Comparison of ENCODE assay signal across 8 cellular contexts in the genomic region with DNA sequence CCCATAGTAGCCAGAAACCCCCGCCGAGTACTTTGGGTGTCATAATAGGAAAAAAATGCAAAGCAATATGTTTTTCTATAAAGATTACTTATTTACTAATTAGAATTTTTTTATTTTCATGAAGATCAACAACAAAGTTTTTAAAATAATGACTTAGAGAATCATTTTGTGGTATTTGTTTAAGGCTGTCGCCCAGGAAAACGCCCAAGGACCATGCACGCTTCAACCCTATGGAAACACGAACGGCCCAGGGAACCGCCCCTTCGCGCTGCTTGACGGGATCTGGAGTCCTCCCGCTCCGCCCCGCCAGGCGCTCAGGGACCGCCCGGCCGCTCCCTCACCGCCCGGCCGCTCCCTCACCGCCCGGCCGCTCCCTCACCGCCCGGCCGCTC. TPM values are rescaled to one million over a fixed set of nuclear protein-coding genes. Genes with fewer than 3 reads are reported as not detected.
A peak's percentile ranks its signal among the peaks of the same experiment; 100 is the strongest.
DNase-seq lines count a peak whose midpoint lies in the region; ATAC-seq and TF ChIP-seq lines count a peak whose summit lies in the region.

No MANE protein-coding gene starts in this region.

- ATAC-seq in GM18867 (IDR thresholded peaks at IDR 0.05; ENCODE audit: unreplicated experiment) (peak; percentile 85), HG03025 (IDR thresholded peaks at IDR 0.05; ENCODE audit: low FRiP score, unreplicated experiment) (peak; percentile 77)
- ATAC-seq in activated CD4-positive, alpha-beta T cell treated with anti-CD3 and anti-CD28 coated beads for 36 hours, result peak; percentile 92
- ATAC-seq in naive thymus-derived CD4-positive, alpha-beta T cell, result no peak
- peak; percentile 93 for ATAC-seq in stimulated activated naive CD8-positive, alpha-beta T cell treated with anti-CD3 and anti-CD28 coated beads, Interleukin-15, Interleukin-2, amounts not matched to agents 100 U/mL and 50 U/mL, for 24 hours

- H3K4me1 ChIP-seq in naive thymus-derived CD4-positive, alpha-beta T cell (ENCODE audit: control insufficient read depth in 2 of 2, insufficient read depth in 2 of 2, low read length in 2 of 2), result peaks cover 8 to 16% of the 10 kb centered on the region in 2 donors

- no peaks in the 10 kb centered on the region for H3K27me3 ChIP-seq in naive thymus-derived CD4-positive, alpha-beta T cell (ENCODE audit: control insufficient read depth in 2 of 2, insufficient read depth in 2 of 2, low read length in 2 of 2)

- peak overlapping the region; percentile 49 for H3K4me3 ChIP-seq in coronary artery
- H3K4me3 ChIP-seq in naive thymus-derived CD4-positive, alpha-beta T cell (ENCODE audit: low read length), result no peak overlapping the region

- no peaks in the 10 kb centered on the region for H3K27me3 Mint-ChIP-seq in activated CD4-positive, alpha-beta T cell treated with anti-CD3 and anti-CD28 coated beads for 36 hours
- H3K27me3 Mint-ChIP-seq in naive thymus-derived CD4-positive, alpha-beta T cell, result peaks cover 0 to 3% (median 0%) of the 10 kb centered on the region in 5 donors

- TF ChIP-seq CTCF in coronary artery (IDR thresholded peaks at IDR 0.05), result no peak
- no peak for TF ChIP-seq CTCF in GM10248 (IDR thresholded peaks at IDR 0.05; ENCODE audit: control extremely low read depth, extremely low read depth, low read depth, missing control alignments)

- DNase-seq in NCI-H2196 treated with DMSO at 0.1 percent for 48 hours (lab: John Stamatoyannopoulos, UW; ENCODE audit: unreplicated experiment) (peak; percentile 96), coronary artery (ENCODE audit: low spot score) (no peak), GM10248 (ENCODE audit: extremely low spot score) (no peak)
- peak; percentile 95 for DNase-seq in activated CD4-positive, alpha-beta T cell treated with anti-CD3 and anti-CD28 coated beads for 36 hours
- DNase-seq in naive thymus-derived CD4-positive, alpha-beta T cell, result peak in 2 of 9 donors; percentile 66 to 87
- DNase-seq in stimulated activated naive CD8-positive, alpha-beta T cell treated with anti-CD3 and anti-CD28 coated beads, Interleukin-15, Interleukin-2, amounts not matched to agents 100 U/mL and 50 U/mL, for 24 hours, result peak; percentile 93

- H3K4me3 Mint-ChIP-seq in activated CD4-positive, alpha-beta T cell treated with anti-CD3 and anti-CD28 coated beads for 36 hours, result peak overlapping the region; percentile 96
- peak overlapping the region; percentile 83 to 97 (median 91) for H3K4me3 Mint-ChIP-seq in naive thymus-derived CD4-positive, alpha-beta T cell

- intact Hi-C loops in activated CD4-positive, alpha-beta T cell treated with anti-CD3 and anti-CD28 coated beads for 36 hours (cut with DNase I, micrococcal nuclease), result loop anchor here (1.0 to 10.0 kb wide), 14 partner anchors 15 to 1292 kb away; a partner anchor contains a TSS
- intact Hi-C loops in naive thymus-derived CD4-positive, alpha-beta T cell (cut with micrococcal nuclease), result loop anchor here (1.0 to 10.0 kb wide), 19 partner anchors 15 to 1377 kb away; a partner anchor contains a TSS

- POLR2A ChIA-PET in activated CD4-positive, alpha-beta T cell treated with anti-CD3 and anti-CD28 coated beads for 36 hours (lab: Charles Lee), result interaction anchor here (0.6 to 2.2 kb wide), 6 partner anchors 15 to 424 kb away, joined by 3 to 12 read pairs (median 4); a partner anchor contains a TSS
- POLR2A ChIA-PET in naive thymus-derived CD4-positive, alpha-beta T cell (lab: Charles Lee), result interaction anchor here (1.0 to 1.3 kb wide), 2 partner anchors 10 to 15 kb away, joined by 3 to 5 read pairs; no protein-coding TSS in a partner anchor
- POLR2A ChIA-PET in GM10248 (lab: Yijun Ruan, JAX), result interaction anchor here (0.9 kb wide), 1 partner anchor 28 kb away, joined by 3 read pairs; no protein-coding TSS in a partner anchor

- peaks cover 0 to 19% (median 0%) of the 10 kb centered on the region in 3 experiments for H3K36me3 ChIP-seq in naive thymus-derived CD4-positive, alpha-beta T cell (ENCODE audit: control insufficient read depth in 2 of 3, insufficient read depth in 3 of 3, low read length in 3 of 3)

- no peak overlapping the region for H3K27ac Mint-ChIP-seq in activated CD4-positive, alpha-beta T cell treated with anti-CD3 and anti-CD28 coated beads for 36 hours
- H3K27ac Mint-ChIP-seq in naive thymus-derived CD4-positive, alpha-beta T cell, result peak overlapping the region; percentile 83 to 97 (median 92)

- peaks cover 34% of the 10 kb centered on the region for H3K36me3 Mint-ChIP-seq in activated CD4-positive, alpha-beta T cell treated with anti-CD3 and anti-CD28 coated beads for 36 hours (ENCODE audit: low read depth)
- peaks cover 0 to 10% (median 0%) of the 10 kb centered on the region in 5 donors for H3K36me3 Mint-ChIP-seq in naive thymus-derived CD4-positive, alpha-beta T cell

- peaks cover 18% of the 10 kb centered on the region for H3K4me1 Mint-ChIP-seq in activated CD4-positive, alpha-beta T cell treated with anti-CD3 and anti-CD28 coated beads for 36 hours
- H3K4me1 Mint-ChIP-seq in naive thymus-derived CD4-positive, alpha-beta T cell, result peaks cover 6 to 30% (median 15%) of the 10 kb centered on the region in 7 donors

- no peak overlapping the region for H3K27ac ChIP-seq in coronary artery
- H3K27ac ChIP-seq in naive thymus-derived CD4-positive, alpha-beta T cell (ENCODE audit: low read depth, low read length), result peak overlapping the region; percentile 91

- H3K9me3 ChIP-seq in naive thymus-derived CD4-positive, alpha-beta T cell (ENCODE audit: control insufficient read depth in 2 of 3, low read length in 3 of 3), result no peaks in the 10 kb centered on the region

- CTCF ChIA-PET in activated CD4-positive, alpha-beta T cell treated with anti-CD3 and anti-CD28 coated beads for 36 hours (lab: Charles Lee), result interaction anchor here (0.7 to 2.3 kb wide), 3 partner anchors 15 to 171 kb away, joined by 3 to 8 read pairs (median 3); no protein-coding TSS in a partner anchor
- CTCF ChIA-PET in naive thymus-derived CD4-positive, alpha-beta T cell (lab: Charles Lee), result no interaction called here
- CTCF ChIA-PET in GM10248 (lab: Yijun Ruan, JAX), result interaction anchor here (2.1 kb wide), 1 partner anchor 15 kb away, joined by 5 read pairs; no protein-coding TSS in a partner anchor

- H3K9me3 Mint-ChIP-seq in activated CD4-positive, alpha-beta T cell treated with anti-CD3 and anti-CD28 coated beads for 36 hours (ENCODE audit: low read depth), result no peaks in the 10 kb centered on the region
- peaks cover 0 to 5% (median 0%) of the 10 kb centered on the region in 11 donors for H3K9me3 Mint-ChIP-seq in naive thymus-derived CD4-positive, alpha-beta T cell

RNA-seq across cellular contexts. Expression of a gene that starts 0.4 kb away (rescaled TPM):
- 100 to 1,000 TPM; 186 to 190 TPM for total RNA-seq in activated CD4-positive, alpha-beta T cell treated with anti-CD3 and anti-CD28 coated beads for 36 hours
- 100 to 1,000 TPM in 1 of 5 experiments, 10 to 100 TPM in 2, 1 to 10 TPM in 2; 8.4 to 161 (median 45.9) TPM for total RNA-seq in naive thymus-derived CD4-positive, alpha-beta T cell
- 10 to 100 TPM; 11.5 to 18.7 TPM for polyA plus RNA-seq in naive thymus-derived CD4-positive, alpha-beta T cell

RNA-seq across cellular contexts. Expression of a gene that starts 38.9 kb away (rescaled TPM):
- 10 to 100 TPM; 19.4 to 23.7 TPM for total RNA-seq in activated CD4-positive, alpha-beta T cell treated with anti-CD3 and anti-CD28 coated beads for 36 hours
- total RNA-seq in naive thymus-derived CD4-positive, alpha-beta T cell, result 1 to 10 TPM in 2 of 5 experiments, under 1 TPM in 2, not detected in 1; 0.59 to 6.9 (median 1.5) TPM
- polyA plus RNA-seq in naive thymus-derived CD4-positive, alpha-beta T cell, result under 1 TPM in 1 of 2 donors, not detected in 1; 0.28 TPM

Comparison
In these comparisons a context has a peak if more than half of its experiments do, and no peak if none do; other contexts are left out.
1. DNase-seq: peak in NCI-H2196 treated with DMSO at 0.1 percent for 48 hours (single experiment), activated CD4-positive, alpha-beta T cell treated with anti-CD3 and anti-CD28 coated beads for 36 hours (single experiment) and stimulated activated naive CD8-positive, alpha-beta T cell treated with anti-CD3 and anti-CD28 coated beads, Interleukin-15, Interleukin-2, amounts not matched to agents 100 U/mL and 50 U/mL, for 24 hours (single experiment); none in coronary artery (single experiment) and GM10248 (single experiment).